ENCODE assay signal across 27 cellular contexts in the genomic region with DNA sequence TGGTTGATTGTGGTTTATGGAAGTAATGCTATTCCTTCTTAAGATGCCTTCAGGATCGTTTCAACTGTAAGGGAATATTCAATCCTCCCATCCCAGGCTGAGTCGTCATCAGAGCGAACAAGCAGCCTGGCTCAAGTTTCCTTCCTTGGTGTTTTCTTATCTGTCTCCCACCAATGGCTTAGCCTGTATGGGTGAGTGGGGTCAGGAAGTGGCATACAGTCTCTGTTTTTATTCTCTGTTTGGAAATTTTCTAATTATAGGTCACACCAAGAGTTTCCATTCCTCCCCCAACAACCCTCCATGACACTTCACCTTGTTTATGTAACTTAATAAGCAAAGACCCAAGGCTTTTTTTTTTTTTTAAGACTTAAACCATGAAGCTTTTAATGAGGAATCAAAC. TPM values are rescaled to one million over a fixed set of nuclear protein-coding genes. Genes with fewer than 3 reads are reported as not detected.
DNase-seq lines count a peak whose midpoint lies in the region; ATAC-seq, FAIRE-seq and TF ChIP-seq lines count a peak whose summit lies in the region.
"Had no signal": no experiment of that assay in that cellular context is flagged by ENCODE, and none has a peak within 500 bp of the region (broad histone marks: within the 10 kb centered on the region; RNA-seq: fewer than 3 reads in every experiment).

No MANE protein-coding gene starts in this region.

- no peak for FAIRE-seq in astrocyte (lab: Jason Lieb, UNC)
- no peak for FAIRE-seq in small intestine (lab: Jason Lieb, UNC)
- FAIRE-seq: bronchial epithelial cell had no signal

- H3K27ac ChIP-seq in HUES48 (ENCODE audit: low read depth, low read length), result peak overlapping the region; percentile 43
- H3K27ac ChIP-seq in astrocyte (ENCODE audit: low read depth, low read length), result peak overlapping the region; percentile 40
- H3K27ac ChIP-seq in mesenchymal stem cell (ENCODE audit: low read length, poor library complexity, severe bottlenecking), result no peak overlapping the region
- H3K27ac ChIP-seq in small intestine (ENCODE audit: low read depth in 1 of 2, low read length in 1 of 2), result no peak overlapping the region
- H3K27ac ChIP-seq: hepatocyte, neutrophil had no signal

- H3K36me3 ChIP-seq in HUES48 (ENCODE audit: control insufficient read depth, insufficient read depth, low read length) (no peaks in the 10 kb centered on the region), astrocyte (ENCODE audit: insufficient read depth, low read length) (no peaks in the 10 kb centered on the region), mesenchymal stem cell (ENCODE audit: control insufficient read depth in 1 of 2, insufficient read depth in 2 of 2, low read depth in 1 of 2, low read length in 2 of 2) (no peaks in the 10 kb centered on the region), small intestine (ENCODE audit: control insufficient read depth in 2 of 2, insufficient read depth in 2 of 2, low read length in 2 of 2) (no peaks in the 10 kb centered on the region)
- H3K36me3 ChIP-seq: neutrophil had no signal

- H2AFZ ChIP-seq in astrocyte (ENCODE audit: low read depth, low read length), result peak overlapping the region; percentile 40
- no peak overlapping the region for H2AFZ ChIP-seq in mesenchymal stem cell (ENCODE audit: low read depth, low read length)
- H2AFZ ChIP-seq: hepatocyte had no signal

- H3K4me2 ChIP-seq in astrocyte (ENCODE audit: low read length) (peak overlapping the region; percentile 67), mesenchymal stem cell (ENCODE audit: low read length, poor library complexity, severe bottlenecking) (no peak overlapping the region)
- H3K4me2 ChIP-seq: hepatocyte had no signal

- no peak overlapping the region for H2BK12ac ChIP-seq in mesenchymal stem cell (ENCODE audit: low read length in 2 of 2)

- H3K18ac ChIP-seq in mesenchymal stem cell (ENCODE audit: low read depth in 1 of 2, low read length in 2 of 2), result no peak overlapping the region

- no peak overlapping the region for H3K9ac ChIP-seq in HUES48 (ENCODE audit: low read depth, low read length)
- no peak overlapping the region for H3K9ac ChIP-seq in astrocyte (ENCODE audit: low read length)
- H3K9ac ChIP-seq in mesenchymal stem cell (ENCODE audit: low read length), result no peak overlapping the region

- H4K8ac ChIP-seq in mesenchymal stem cell (ENCODE audit: low read length), result no peak overlapping the region

- no peaks in the 10 kb centered on the region for H3K79me2 ChIP-seq in astrocyte (ENCODE audit: insufficient read depth, low read length)
- H3K79me2 ChIP-seq: hepatocyte had no signal

- no peak overlapping the region for H2BK120ac ChIP-seq in mesenchymal stem cell (ENCODE audit: low read depth, low read length)

- no peaks in the 10 kb centered on the region for H4K20me1 ChIP-seq in astrocyte (ENCODE audit: insufficient read depth, low read length)

- H2BK15ac ChIP-seq in mesenchymal stem cell (ENCODE audit: low read depth, poor library complexity, severe bottlenecking), result no peak overlapping the region

- no peak overlapping the region for H3K23ac ChIP-seq in mesenchymal stem cell (ENCODE audit: low read length in 2 of 2)

- no peak overlapping the region for H3K14ac ChIP-seq in mesenchymal stem cell (ENCODE audit: low read length in 2 of 2)

- no peaks in the 10 kb centered on the region for H3K27me3 Mint-ChIP-seq in astrocyte (ENCODE audit: low read depth, unreplicated experiment)
- H3K27me3 Mint-ChIP-seq: stimulated activated naive B cell treated with anti-CD40 and anti-IgM and Interleukin-4, amounts not matched to agents 10 μg/mL and 1 μg/mL and 100 μg/mL, for 72 hours had no signal

- H4K91ac ChIP-seq in mesenchymal stem cell (ENCODE audit: low read length), result no peak overlapping the region

- peak; percentile 42 for DNase-seq in COLO829 (ENCODE audit: low spot score)
- peak; percentile 74 for DNase-seq in astrocyte (ENCODE audit: low read depth)
- peak; percentile 62 for DNase-seq in mesenchymal stem cell
- DNase-seq in small intestine, result no peak
- DNase-seq in NCI-H774 (lab: John Stamatoyannopoulos, UW), result no peak
- DNase-seq in HPDE6-E6E7 (ENCODE audit: extremely low spot score), result no peak
- DNase-seq: ACHN; activated B cell treated with CpG ODN at 0.5 μM for 24 hours; activated CD8-positive, alpha-beta T cell treated with anti-CD3 and anti-CD28 coated beads for 36 hours; activated T-cell treated with anti-CD3 and anti-CD28 coated beads, Interleukin-2, amount 50 U/mL, for 4 hours; DMS153; effector CD8-positive, alpha-beta T cell; GOT3; NCI-H2029 treated with DMSO at 0.1 percent for 48 hours; NCI-H510A; right cardiac atrium; SHP77 treated with DMSO at 0.1 percent for 48 hours; stimulated activated naive B cell treated with anti-CD40 and anti-IgM and Interleukin-4, amounts not matched to agents 10 μg/mL and 1 μg/mL and 100 μg/mL, for 72 hours; T-cell; trophoblast cell had no signal

- H2BK5ac ChIP-seq in mesenchymal stem cell (ENCODE audit: low read depth, low read length, poor library complexity, severe bottlenecking), result no peak overlapping the region

- H3K4me1 ChIP-seq in HUES48 (ENCODE audit: control insufficient read depth, insufficient read depth, low read length) (peaks cover 53% of the 10 kb centered on the region), astrocyte (ENCODE audit: insufficient read depth, low read length) (peaks cover 38% of the 10 kb centered on the region), mesenchymal stem cell (ENCODE audit: control insufficient read depth, insufficient read depth, low read depth, low read length) (peaks cover 5% of the 10 kb centered on the region), small intestine (ENCODE audit: control insufficient read depth in 2 of 2, insufficient read depth in 1 of 2, low read depth in 1 of 2, low read length in 1 of 2) (no peaks in the 10 kb centered on the region)

- H3K4ac ChIP-seq in mesenchymal stem cell (ENCODE audit: low read depth in 1 of 2, low read length in 2 of 2), result no peak overlapping the region

- no peak for TF ChIP-seq CTCF in astrocyte (IDR thresholded peaks at IDR 0.05; ENCODE audit: insufficient read depth, low read depth, low read length)

- peaks cover 2% of the 10 kb centered on the region for H3K9me3 Mint-ChIP-seq in astrocyte (ENCODE audit: unreplicated experiment)
- H3K9me3 Mint-ChIP-seq: activated B cell treated with CpG ODN at 0.5 μM for 24 hours; activated CD8-positive, alpha-beta T cell treated with anti-CD3 and anti-CD28 coated beads for 36 hours; activated T-cell treated with anti-CD3 and anti-CD28 coated beads, Interleukin-2, amount 50 U/mL, for 4 hours; CD14-positive monocyte; stimulated activated naive B cell treated with anti-CD40 and anti-IgM and Interleukin-4, amounts not matched to agents 10 μg/mL and 1 μg/mL and 100 μg/mL, for 72 hours; T-cell had no signal

- no peaks in the 10 kb centered on the region for H3K36me3 Mint-ChIP-seq in astrocyte (ENCODE audit: low read depth, unreplicated experiment)
- H3K36me3 Mint-ChIP-seq: activated naive CD8-positive, alpha-beta T cell; CD14-positive monocyte; stimulated activated naive B cell treated with anti-CD40 and anti-IgM and Interleukin-4, amounts not matched to agents 10 μg/mL and 1 μg/mL and 100 μg/mL, for 72 hours; T-cell had no signal

- no peaks in the 10 kb centered on the region for H3K27me3 ChIP-seq in HUES48 (ENCODE audit: control insufficient read depth, insufficient read depth, low read length)
- H3K27me3 ChIP-seq in astrocyte (ENCODE audit: insufficient read depth, low read length), result no peaks in the 10 kb centered on the region
- H3K27me3 ChIP-seq in mesenchymal stem cell (ENCODE audit: control insufficient read depth in 1 of 2, insufficient read depth in 1 of 2, low read length in 2 of 2), result no peaks in the 10 kb centered on the region
- H3K27me3 ChIP-seq in small intestine (ENCODE audit: control insufficient read depth in 2 of 2, insufficient read depth in 2 of 2, low read length in 2 of 2), result no peaks in the 10 kb centered on the region
- H3K27me3 ChIP-seq: hepatocyte, neutrophil had no signal

- no peaks in the 10 kb centered on the region for H3K9me3 ChIP-seq in HUES48 (ENCODE audit: control insufficient read depth, insufficient read depth, low read length)
- H3K9me3 ChIP-seq in astrocyte (ENCODE audit: insufficient read depth, low read depth, low read length), result no peaks in the 10 kb centered on the region
- no peaks in the 10 kb centered on the region for H3K9me3 ChIP-seq in mesenchymal stem cell (ENCODE audit: control insufficient read depth, low read length)
- no peaks in the 10 kb centered on the region for H3K9me3 ChIP-seq in small intestine (ENCODE audit: control insufficient read depth, low read depth)
- H3K9me3 ChIP-seq: neutrophil had no signal

- H3K4me3 ChIP-seq in HUES48 (ENCODE audit: low read depth, low read length) (no peak overlapping the region), astrocyte (ENCODE audit: insufficient read depth, low read depth, low read length) (no peak overlapping the region), mesenchymal stem cell (ENCODE audit: insufficient read depth in 1 of 2, low read depth in 1 of 2, low read length in 2 of 2) (no peak overlapping the region), small intestine (ENCODE audit: low read depth in 1 of 2, low read length in 2 of 2) (no peak overlapping the region)
- H3K4me3 ChIP-seq: hepatocyte had no signal

- no peak overlapping the region for H3K4me3 Mint-ChIP-seq in astrocyte (ENCODE audit: unreplicated experiment)
- H3K4me3 Mint-ChIP-seq: activated B cell treated with CpG ODN at 0.5 μM for 24 hours; activated CD8-positive, alpha-beta T cell treated with anti-CD3 and anti-CD28 coated beads for 36 hours; activated naive CD8-positive, alpha-beta T cell; activated T-cell treated with anti-CD3 and anti-CD28 coated beads, Interleukin-2, amount 50 U/mL, for 4 hours; CD14-positive monocyte; stimulated activated naive B cell treated with anti-CD40 and anti-IgM and Interleukin-4, amounts not matched to agents 10 μg/mL and 1 μg/mL and 100 μg/mL, for 72 hours; T-cell had no signal

- ATAC-seq in GM21447 (IDR thresholded peaks at IDR 0.05; ENCODE audit: unreplicated experiment), result no peak
- ATAC-seq: activated CD8-positive, alpha-beta T cell treated with anti-CD3 and anti-CD28 coated beads for 36 hours; activated T-cell treated with anti-CD3 and anti-CD28 coated beads, Interleukin-2, amount 50 U/mL, for 4 hours; stimulated activated naive B cell treated with anti-CD40 and anti-IgM and Interleukin-4, amounts not matched to agents 10 μg/mL and 1 μg/mL and 100 μg/mL, for 72 hours; T-cell had no signal

- no peaks in the 10 kb centered on the region for H3K79me1 ChIP-seq in mesenchymal stem cell (replicated peaks; ENCODE audit: low read length, poor library complexity, severe bottlenecking)

- no peak overlapping the region for H3K27ac Mint-ChIP-seq in astrocyte (ENCODE audit: unreplicated experiment)
- H3K27ac Mint-ChIP-seq: activated B cell treated with CpG ODN at 0.5 μM for 24 hours; activated CD8-positive, alpha-beta T cell treated with anti-CD3 and anti-CD28 coated beads for 36 hours; activated naive CD8-positive, alpha-beta T cell; stimulated activated naive B cell treated with anti-CD40 and anti-IgM and Interleukin-4, amounts not matched to agents 10 μg/mL and 1 μg/mL and 100 μg/mL, for 72 hours; T-cell had no signal

- no peak overlapping the region for H2AK5ac ChIP-seq in mesenchymal stem cell (ENCODE audit: low read length, severe bottlenecking)

- peaks cover 51% of the 10 kb centered on the region for H3K4me1 Mint-ChIP-seq in astrocyte (ENCODE audit: low read depth, unreplicated experiment)
- H3K4me1 Mint-ChIP-seq: activated B cell treated with CpG ODN at 0.5 μM for 24 hours; CD14-positive monocyte; stimulated activated naive B cell treated with anti-CD40 and anti-IgM and Interleukin-4, amounts not matched to agents 10 μg/mL and 1 μg/mL and 100 μg/mL, for 72 hours; T-cell had no signal

- 20% methylated on average over 1 of the region's 3 CpGs for WGBS in mesenchymal stem cell
- 36 to 49% (median 39%) methylated on average over 3 of the region's 3 CpGs for WGBS in small intestine, 3 donors

RNA-seq across cellular contexts. Expression of a gene that starts 56.2 kb away (rescaled TPM):
- 2.5 TPM in 2 replicates for total RNA-seq in astrocyte
- polyA plus RNA-seq in mesenchymal stem cell (2013, experiment 1 of 2), result 1.7 TPM
- 1.5 TPM for polyA plus RNA-seq in mesenchymal stem cell (2013, experiment 2 of 2)
- 1 to 10 TPM in 1 of 3 donors, under 1 TPM in 2; 0.22 to 7.1 (median 0.81) TPM for polyA plus RNA-seq in small intestine
- total RNA-seq: activated B cell treated with CpG ODN at 0.5 μM for 24 hours; activated CD8-positive, alpha-beta T cell treated with anti-CD3 and anti-CD28 coated beads for 36 hours had no signal
- polyA plus RNA-seq: CD14-positive monocyte had no signal

Comparison
In these comparisons a context has a peak if more than half of its experiments do, and no peak if none do; other contexts are left out.
1. DNase-seq: peak in COLO829 (single experiment), astrocyte (single experiment) and mesenchymal stem cell (single experiment); none in small intestine (single experiment), NCI-H774 (single experiment) and HPDE6-E6E7 (single experiment).
2. H3K27ac ChIP-seq: peak in HUES48 (single experiment) and astrocyte (single experiment); none in mesenchymal stem cell (single experiment) and small intestine (0 of 2).